ENCODE assay signal across 34 cellular contexts in the genomic region with DNA sequence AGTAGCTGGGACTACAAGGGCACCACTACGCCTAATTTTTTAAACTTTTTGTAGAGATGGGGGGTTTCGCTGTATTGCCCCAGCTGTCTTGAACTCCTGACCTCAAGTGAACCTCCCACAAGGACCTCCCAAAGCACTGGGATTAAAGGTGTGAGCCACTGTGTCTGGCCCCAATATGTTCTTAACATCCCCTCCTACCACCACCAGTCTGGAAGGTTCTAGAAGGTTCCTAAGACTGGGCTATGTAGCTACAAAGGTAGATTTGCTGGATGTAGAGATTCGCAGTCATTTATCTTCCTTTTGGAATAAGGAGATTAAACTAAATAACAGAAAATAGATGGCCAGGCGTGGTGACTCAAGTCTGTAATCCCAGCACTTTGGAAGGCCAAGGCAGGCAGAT.
"Had no signal": no experiment of that assay in that cellular context is flagged by ENCODE, and none has a peak within 500 bp of the region (broad histone marks: within the 10 kb centered on the region; RNA-seq: fewer than 3 reads in every experiment).

No MANE protein-coding gene starts in this region.

- ATAC-seq: activated CD8-positive, alpha-beta T cell treated with anti-CD3 and anti-CD28 coated beads for 36 hours; activated naive CD4-positive, alpha-beta T cell treated with anti-CD3 and anti-CD28 coated beads, Interleukin-2, amount 50 U/mL, for 72 hours; activated T-cell treated with anti-CD3 and anti-CD28 coated beads, Interleukin-2, amount 50 U/mL, for 4 hours; activated T-cell treated with anti-CD3 and anti-CD28 coated beads, Interleukin-2, amount 50 U/mL, for 72 hours; activated T-helper 17 cell treated with anti-CD3 and anti-CD28 coated beads, Interleukin-2, amount 50 U/mL, for 72 hours; body of pancreas had no signal

- DNase-seq: activated B cell treated with CpG ODN at 0.5 μM for 24 hours; activated CD4-positive, alpha-beta memory T cell treated with anti-CD3 and anti-CD28 coated beads for 36 hours; activated CD4-positive, alpha-beta T cell treated with anti-CD3 and anti-CD28 coated beads for 4 hours; activated CD4-positive, alpha-beta T cell treated with anti-CD3 and anti-CD28 coated beads, Interleukin-2, amount 10 ng/mL, durations not matched to agents 24 days and 14 days; activated CD4-positive, alpha-beta T cell treated with anti-CD3 and anti-CD28 coated beads, Interleukin-2, amount 50 U/mL, for 1 hour; activated CD4-positive, alpha-beta T cell treated with anti-CD3 and anti-CD28 coated beads, Interleukin-2, amount 50 U/mL, for 4 hours; activated CD4-positive, CD25-positive, alpha-beta regulatory T cell treated with anti-CD3 and anti-CD28 coated beads, Interleukin-2, amount 50 U/mL, for 72 hours; activated CD8-positive, alpha-beta memory T cell treated with anti-CD3 and anti-CD28 coated beads, Interleukin-2, amount 50 U/mL, for 4 hours; activated CD8-positive, alpha-beta T cell treated with anti-CD3 and anti-CD28 coated beads for 36 hours; activated effector memory CD4-positive, alpha-beta T cell treated with anti-CD3 and anti-CD28 coated beads, Interleukin-2, amount 50 U/mL, for 16 hours; activated gamma-delta T cell treated with Interleukin-2 at 50 U/mL for 16 hours; activated naive CD4-positive, alpha-beta T cell; activated naive CD4-positive, alpha-beta T cell treated with anti-CD3 and anti-CD28 coated beads for 36 hours; activated naive CD4-positive, alpha-beta T cell treated with anti-CD3 and anti-CD28 coated beads, Interleukin-2, amount 50 U/mL, for 16 hours; activated naive CD8-positive, alpha-beta T cell treated with anti-CD3 and anti-CD28 coated beads for 36 hours; activated T-cell treated with anti-CD3 and anti-CD28 coated beads for 4 hours; activated T-cell treated with anti-CD3 and anti-CD28 coated beads, Interleukin-2, amount 50 U/mL, for 1 hour; activated T-cell treated with anti-CD3 and anti-CD28 coated beads, Interleukin-2, amount 50 U/mL, for 4 hours; activated T-cell treated with anti-CD3 and anti-CD28 coated beads, Interleukin-2, amount 50 U/mL, for 72 hours; adrenal gland; amniotic stem cell; aorta; body of pancreas; brain microvascular endothelial cell; central memory CD4-positive, alpha-beta T cell; T-helper 1 cell; T-helper 2 cell; T-helper 9 cell had no signal

- H3K27me3 ChIP-seq: adrenal gland, body of pancreas, brain microvascular endothelial cell, breast epithelium had no signal

- H3K27ac ChIP-seq: adrenal gland, body of pancreas, brain microvascular endothelial cell, breast epithelium, VCaP had no signal

- H3K4me1 ChIP-seq: breast epithelium had no signal

- H3K9me3 ChIP-seq: adrenal gland, body of pancreas, breast epithelium had no signal

- H3K36me3 ChIP-seq: brain microvascular endothelial cell, breast epithelium had no signal

- FAIRE-seq: astrocyte, TTC549 had no signal

- H3K4me3 ChIP-seq: adrenal gland, body of pancreas, breast epithelium had no signal
